17 cellular contexts compared by ENCODE assay signal in the genomic region with DNA sequence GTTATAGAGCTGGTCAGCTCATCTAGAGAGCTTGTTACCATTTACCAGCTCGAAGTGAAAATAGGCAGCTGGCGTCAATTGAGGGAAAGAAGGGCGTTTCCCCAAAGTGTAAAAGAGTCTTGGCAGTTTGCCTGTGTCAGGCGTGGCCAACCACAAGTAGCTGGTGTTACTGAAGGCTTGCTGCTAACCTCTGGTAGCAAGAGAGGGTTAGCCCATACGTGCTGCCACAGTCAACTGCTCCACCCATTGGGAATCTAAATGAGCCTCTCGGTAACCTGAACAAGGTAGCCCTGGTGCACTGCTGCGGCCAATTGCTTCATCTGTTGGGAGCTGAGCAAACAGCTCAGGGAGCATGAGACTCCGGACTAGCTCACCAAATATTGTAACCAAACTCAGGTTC.
DNase-seq lines count a peak whose midpoint lies in the region; ATAC-seq and TF ChIP-seq lines count a peak whose summit lies in the region.
"Had no signal": no experiment of that assay in that cellular context is flagged by ENCODE, and none has a peak within 500 bp of the region (broad histone marks: within the 10 kb centered on the region; RNA-seq: fewer than 3 reads in every experiment).

No MANE protein-coding gene starts in this region.

- no peaks in the 10 kb centered on the region for H3K9me2 ChIP-seq in GM23248 (ENCODE audit: insufficient read depth)

- peaks cover 4% of the 10 kb centered on the region in 2 donors for H3K9me3 Mint-ChIP-seq in activated T-cell treated with anti-CD3 and anti-CD28 coated beads, Interleukin-2, amount 50 U/mL, for 72 hours

- H3K4me2 ChIP-seq in GM23248 (ENCODE audit: unreplicated experiment): no peak overlapping the region

- no peak overlapping the region for H3K4me3 ChIP-seq in GM23248
- no peak overlapping the region for H3K4me3 ChIP-seq in left lung
- H3K4me3 ChIP-seq: right atrium auricular region, transverse colon had no signal

- H3K27me3 ChIP-seq in GM23248 (replicated peaks; ENCODE audit: insufficient read depth) (no peaks in the 10 kb centered on the region), left lung (no peaks in the 10 kb centered on the region)
- H3K27me3 ChIP-seq: right atrium auricular region, transverse colon had no signal

- H2AFZ ChIP-seq in GM23248: no peak overlapping the region

- no peaks in the 10 kb centered on the region for H3K79me2 ChIP-seq in GM23248 (ENCODE audit: insufficient read depth)

- TF ChIP-seq CTCF in left lung (IDR thresholded peaks at IDR 0.05) (no peak), GM10266 (IDR thresholded peaks at IDR 0.05; ENCODE audit: control insufficient read depth, insufficient read depth, low read depth, missing control alignments) (no peak)

- DNase-seq in GM23248 (peak; percentile 1), M059J (ENCODE audit: low read depth) (peak; percentile 0), RPMI8226 (peak; percentile 85), left lung (no peak), D341Med (ENCODE audit: low spot score) (no peak), amygdala (lab: John Stamatoyannopoulos, UW) (no peak), GM10266 (ENCODE audit: extremely low spot score) (no peak)
- DNase-seq in activated T-cell treated with anti-CD3 and anti-CD28 coated beads, Interleukin-2, amount 50 U/mL, for 72 hours: no peak
- DNase-seq: activated CD4-positive, alpha-beta T cell treated with anti-CD3 and anti-CD28 coated beads for 36 hours; activated gamma-delta T cell treated with Interleukin-2 at 50 U/mL for 16 hours; foreskin fibroblast; stimulated activated naive CD4-positive, alpha-beta T cell treated with Interleukin-2 at 50 U/mL for 16 hours; transverse colon had no signal

- H3K9ac ChIP-seq in GM23248: no peak overlapping the region

- H3K27me3 Mint-ChIP-seq in activated T-cell treated with anti-CD3 and anti-CD28 coated beads, Interleukin-2, amount 50 U/mL, for 72 hours (ENCODE audit: low read depth): no peaks in the 10 kb centered on the region
- H3K27me3 Mint-ChIP-seq: activated CD4-positive, alpha-beta T cell treated with anti-CD3 and anti-CD28 coated beads for 36 hours; B cell had no signal

- 26 to 33% methylated on average over 8 of the region's 8 CpGs for WGBS in GM23248 (ENCODE audit: low coverage in 1 of 2, low lambda C conversion rate in 2 of 2, missing lambda C conversion rate in 2 of 2), 2 experiments

- H3K9me3 ChIP-seq in GM23248 (ENCODE audit: low read depth): no peaks in the 10 kb centered on the region
- H3K9me3 ChIP-seq in left lung: peaks cover 0 to 19% of the 10 kb centered on the region in 2 donors
- H3K9me3 ChIP-seq: right atrium auricular region, transverse colon had no signal

- no peak overlapping the region for H3K27ac Mint-ChIP-seq in activated T-cell treated with anti-CD3 and anti-CD28 coated beads, Interleukin-2, amount 50 U/mL, for 72 hours
- H3K27ac Mint-ChIP-seq: activated CD4-positive, alpha-beta T cell treated with anti-CD3 and anti-CD28 coated beads for 36 hours; B cell; T-helper 1 cell treated with Interleukin-12 subunit alpha and Interleukin-12 subunit beta and Interleukin-4 antibody, amounts not matched to agents 30 μg/mL and 1 μg/mL, for 36 hours had no signal

- H3K4me1 ChIP-seq in GM23248 (ENCODE audit: insufficient read depth) (no peaks in the 10 kb centered on the region), left lung (no peaks in the 10 kb centered on the region)
- H3K4me1 ChIP-seq: right atrium auricular region, transverse colon had no signal

- H4K20me1 ChIP-seq in GM23248 (ENCODE audit: insufficient read depth): no peaks in the 10 kb centered on the region

- no peaks in the 10 kb centered on the region for H3K4me1 Mint-ChIP-seq in activated T-cell treated with anti-CD3 and anti-CD28 coated beads, Interleukin-2, amount 50 U/mL, for 72 hours (ENCODE audit: low read depth)
- H3K4me1 Mint-ChIP-seq: activated CD4-positive, alpha-beta T cell treated with anti-CD3 and anti-CD28 coated beads for 36 hours; B cell had no signal

- H3K4me3 Mint-ChIP-seq in activated T-cell treated with anti-CD3 and anti-CD28 coated beads, Interleukin-2, amount 50 U/mL, for 72 hours: no peak overlapping the region
- H3K4me3 Mint-ChIP-seq: activated CD4-positive, alpha-beta T cell treated with anti-CD3 and anti-CD28 coated beads for 36 hours; B cell; T-helper 1 cell treated with Interleukin-12 subunit alpha and Interleukin-12 subunit beta and Interleukin-4 antibody, amounts not matched to agents 30 μg/mL and 1 μg/mL, for 36 hours had no signal

- no peaks in the 10 kb centered on the region for H3K36me3 ChIP-seq in GM23248 (ENCODE audit: low read depth)
- no peaks in the 10 kb centered on the region for H3K36me3 ChIP-seq in left lung
- H3K36me3 ChIP-seq: right atrium auricular region, transverse colon had no signal

- no peaks in the 10 kb centered on the region for H3F3A ChIP-seq in GM23248 (ENCODE audit: insufficient read depth)

- H3K36me3 Mint-ChIP-seq in activated T-cell treated with anti-CD3 and anti-CD28 coated beads, Interleukin-2, amount 50 U/mL, for 72 hours (ENCODE audit: insufficient read depth in 2 of 2): no peaks in the 10 kb centered on the region

- ATAC-seq in left lung: peak; percentile 58
- ATAC-seq in activated T-cell treated with anti-CD3 and anti-CD28 coated beads, Interleukin-2, amount 50 U/mL, for 72 hours (replicated peaks in 1 of 2): no peak
- ATAC-seq: activated CD4-positive, alpha-beta T cell treated with anti-CD3 and anti-CD28 coated beads for 36 hours; Right ventricle myocardium inferior had no signal

- intact Hi-C loops in left lung (cut with DNase I): no loop called here

- in situ Hi-C loops in GM23248 (cut with MboI): no loop called here

- H3K27ac ChIP-seq in GM23248: no peak overlapping the region
- H3K27ac ChIP-seq in left lung: no peak overlapping the region
- H3K27ac ChIP-seq: right atrium auricular region, transverse colon had no signal

Comparison
In these comparisons a context has a peak if more than half of its experiments do, and no peak if none do; other contexts are left out.
1. DNase-seq: peak in GM23248 (single experiment), M059J (single experiment) and RPMI8226 (single experiment); none in left lung (0 of 2), D341Med (single experiment), amygdala (0 of 56), activated T-cell treated with anti-CD3 and anti-CD28 coated beads, Interleukin-2, amount 50 U/mL, for 72 hours (0 of 2) and GM10266 (single experiment).